Comparison of ENCODE assay signal across 8 cellular contexts in the genomic region with DNA sequence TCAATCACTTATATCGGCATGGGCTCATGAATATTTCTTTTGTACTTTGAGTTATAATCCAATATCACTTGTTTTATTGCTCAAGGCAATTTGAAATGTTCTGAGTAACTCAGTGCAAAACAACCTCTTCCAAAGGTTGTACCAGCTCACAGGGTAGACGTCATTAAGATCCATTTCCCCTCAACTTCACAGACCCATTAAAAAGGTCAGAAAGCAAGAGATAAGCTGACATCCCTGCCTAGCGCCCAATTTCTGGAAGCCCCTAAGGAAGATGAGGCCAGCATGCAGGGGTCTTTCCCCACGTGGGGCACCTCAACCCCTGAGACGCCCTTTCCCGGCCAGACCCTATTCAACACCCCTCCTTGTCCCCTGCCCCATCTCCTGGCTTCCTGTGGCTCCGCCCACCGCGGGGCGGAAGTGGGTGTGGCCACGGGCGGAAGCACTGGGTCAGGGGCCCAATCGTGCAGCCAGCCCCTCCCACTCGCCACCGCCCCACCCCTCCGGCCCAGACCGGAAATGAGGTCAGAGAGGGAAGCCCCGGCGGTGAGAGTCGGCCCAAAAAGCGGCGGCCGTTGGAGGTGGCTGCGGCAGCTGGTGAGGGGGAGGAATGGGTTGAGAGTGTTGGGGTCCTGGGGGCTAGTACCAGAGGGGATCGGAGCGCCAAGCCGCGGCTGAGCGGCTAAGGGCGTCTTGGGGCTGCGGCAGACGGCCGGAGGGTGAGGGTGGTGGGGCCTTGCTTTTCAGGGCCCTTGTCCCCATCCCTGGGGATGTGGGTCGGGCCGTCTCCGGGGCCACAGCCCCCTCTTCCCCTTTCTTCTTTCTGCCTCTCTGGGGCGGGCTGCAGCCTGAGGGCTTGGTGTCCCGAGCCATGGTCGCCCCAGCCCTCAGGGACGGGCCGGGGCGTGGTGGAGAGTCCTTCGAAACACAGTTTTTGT. TPM values are rescaled to one million over a fixed set of nuclear protein-coding genes. Genes with fewer than 3 reads are reported as not detected.
DNase-seq lines count a peak whose midpoint lies in the region; ATAC-seq and TF ChIP-seq lines count a peak whose summit lies in the region.

Gene GPATCH2L (plus strand): TSS at position 525 of the 935 bp plus-strand sequence. CDS start 2,442 bp downstream, outside the sequence.

- H3K4me1 Mint-ChIP-seq in nephron progenitor cell = peaks cover 50% of the 10 kb centered on the region
- peaks cover 49% of the 10 kb centered on the region for H3K4me1 Mint-ChIP-seq in stimulated activated naive CD8-positive, alpha-beta T cell treated with anti-CD3 and anti-CD28 coated beads, Interleukin-15, Interleukin-2, amounts not matched to agents 100 ng/mL and 50 ng/mL, for 24 hours (ENCODE audit: low read depth)

- peaks cover 11% of the 10 kb centered on the region for H3K9me3 Mint-ChIP-seq in nephron progenitor cell
- H3K9me3 Mint-ChIP-seq in stimulated activated naive CD8-positive, alpha-beta T cell treated with anti-CD3 and anti-CD28 coated beads, Interleukin-15, Interleukin-2, amounts not matched to agents 100 ng/mL and 50 ng/mL, for 24 hours = peaks cover 4% of the 10 kb centered on the region

- peak within 1 kb of the TSS; percentile 73 for H3K27ac ChIP-seq in RWPE2 (ENCODE audit: poor library complexity, severe bottlenecking)

- no peak for TF ChIP-seq CTCF in LNCaP clone FGC (IDR thresholded peaks at IDR 0.05; ENCODE audit: control insufficient read depth, extremely low read depth, insufficient read depth)
- no peak for TF ChIP-seq CTCF in RWPE2 (IDR thresholded peaks at IDR 0.05; ENCODE audit: poor library complexity, severe bottlenecking)
- no peak for TF ChIP-seq CTCF in fibroblast of the aortic adventitia (IDR thresholded peaks at IDR 0.05; ENCODE audit: insufficient read depth, low read length)
- no peak for TF ChIP-seq CTCF in nephron progenitor cell (IDR thresholded peaks at IDR 0.05)

- peak within 1 kb of the TSS; percentile 96 for H3K27ac Mint-ChIP-seq in nephron progenitor cell
- H3K27ac Mint-ChIP-seq in stimulated activated naive CD8-positive, alpha-beta T cell treated with anti-CD3 and anti-CD28 coated beads, Interleukin-15, Interleukin-2, amounts not matched to agents 100 ng/mL and 50 ng/mL, for 24 hours = peak within 1 kb of the TSS; percentile 81

- peaks cover 6% of the 10 kb centered on the region for H3K27me3 Mint-ChIP-seq in nephron progenitor cell (ENCODE audit: low read depth, poor library complexity)
- H3K27me3 Mint-ChIP-seq in stimulated activated naive CD8-positive, alpha-beta T cell treated with anti-CD3 and anti-CD28 coated beads, Interleukin-15, Interleukin-2, amounts not matched to agents 100 ng/mL and 50 ng/mL, for 24 hours = no peaks in the 10 kb centered on the region

- peak; percentile 83 for ATAC-seq in RWPE2 (ENCODE audit: low read depth)

- H3K4me3 Mint-ChIP-seq in nephron progenitor cell = peak within 1 kb of the TSS; percentile 99
- H3K4me3 Mint-ChIP-seq in stimulated activated naive CD8-positive, alpha-beta T cell treated with anti-CD3 and anti-CD28 coated beads, Interleukin-15, Interleukin-2, amounts not matched to agents 100 ng/mL and 50 ng/mL, for 24 hours = peak within 1 kb of the TSS; percentile 96

- no peaks in the 10 kb centered on the region for H3K27me3 ChIP-seq in RWPE2 (ENCODE audit: insufficient read depth, poor library complexity, severe bottlenecking)

- H3K36me3 ChIP-seq in RWPE2 (ENCODE audit: low read depth) = peaks cover 35% of the 10 kb centered on the region

- DNase-seq in ELF-1 (ENCODE audit: low read depth, low spot score) (peak; percentile 93), GOT3 (lab: John Stamatoyannopoulos, UW) (peak; percentile 29), LNCaP clone FGC (ENCODE audit: low read depth) (peak; percentile 50), RWPE2 (ENCODE audit: low spot score) (peak; percentile 94), fibroblast of the aortic adventitia (ENCODE audit: low read depth) (peak; percentile 81), nephron progenitor cell (peak; percentile 99)
- peak; percentile 98 for DNase-seq in activated T-helper 9 cell treated with anti-CD3 and anti-CD28 coated beads, Interleukin-2, amount 50 U/mL, for 16 hours (ENCODE audit: low read depth)

- H3K4me1 ChIP-seq in RWPE2 (ENCODE audit: insufficient read depth, poor library complexity, severe bottlenecking) = peaks cover 31% of the 10 kb centered on the region

- peaks cover 15% of the 10 kb centered on the region for H3K36me3 Mint-ChIP-seq in nephron progenitor cell (ENCODE audit: low read depth)
- peaks cover 41% of the 10 kb centered on the region for H3K36me3 Mint-ChIP-seq in stimulated activated naive CD8-positive, alpha-beta T cell treated with anti-CD3 and anti-CD28 coated beads, Interleukin-15, Interleukin-2, amounts not matched to agents 100 ng/mL and 50 ng/mL, for 24 hours (ENCODE audit: low read depth)

- peak within 1 kb of the TSS; percentile 96 for H3K4me3 ChIP-seq in LNCaP clone FGC (ENCODE audit: low read depth, low read length)
- H3K4me3 ChIP-seq in RWPE2 (ENCODE audit: severe bottlenecking) = peak within 1 kb of the TSS; percentile 94
- peak within 1 kb of the TSS; percentile 94 for H3K4me3 ChIP-seq in fibroblast of the aortic adventitia (ENCODE audit: low read depth, low read length)

- H3K9me3 ChIP-seq in RWPE2 (ENCODE audit: severe bottlenecking) = no peaks in the 10 kb centered on the region

RNA-seq across cellular contexts. Expression of gene GPATCH2L, which starts in this region (rescaled TPM):
- total RNA-seq in fibroblast of the aortic adventitia (ENCODE audit: low replicate concordance) = 47.9 and 57.6 TPM in 2 replicates

Comparison
In these comparisons a context has a peak if more than half of its experiments do, and no peak if none do; other contexts are left out.
1. Peak in every context shown above with its lines: DNase-seq, ATAC-seq, H3K4me3 ChIP-seq and H3K27ac ChIP-seq.
2. DNase-seq: peak in every context shown above with its lines; median percentile 99 in nephron progenitor cell; 98 in activated T-helper 9 cell treated with anti-CD3 and anti-CD28 coated beads, Interleukin-2, amount 50 U/mL, for 16 hours; 94 in RWPE2; 93 in ELF-1; 81 in fibroblast of the aortic adventitia; 50 in LNCaP clone FGC; 29 in GOT3.